In the genomic region with DNA sequence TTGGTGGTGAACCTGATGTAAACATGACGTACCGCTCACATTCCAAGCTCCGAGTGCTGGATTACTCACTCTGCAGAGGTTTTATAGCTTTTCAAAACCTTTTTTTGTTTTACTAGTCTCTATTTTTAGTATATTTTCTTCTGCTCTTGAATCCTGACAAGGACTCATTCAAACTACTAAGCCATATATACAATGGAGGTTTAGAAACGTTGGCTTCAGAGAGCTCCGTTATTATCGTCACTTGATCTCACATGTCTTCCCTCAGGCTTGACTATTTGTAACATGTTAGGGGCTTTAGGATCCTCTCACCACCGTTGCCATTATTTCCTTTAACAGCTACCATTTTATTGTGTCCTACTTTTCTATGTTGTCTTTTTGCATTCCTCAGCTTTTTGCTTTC, we compare ENCODE assay signal across 20 cellular contexts.
DNase-seq lines count a peak whose midpoint lies in the region; ATAC-seq and TF ChIP-seq lines count a peak whose summit lies in the region.
"Had no signal": no experiment of that assay in that cellular context is flagged by ENCODE, and none has a peak within 500 bp of the region (broad histone marks: within the 10 kb centered on the region; RNA-seq: fewer than 3 reads in every experiment).

No MANE protein-coding gene starts in this region.

- no peak for ATAC-seq in GM18867 (IDR thresholded peaks at IDR 0.05; ENCODE audit: unreplicated experiment)
- ATAC-seq in GM21528 (IDR thresholded peaks at IDR 0.05; ENCODE audit: low FRiP score, unreplicated experiment), result no peak
- ATAC-seq: CD8-positive, alpha-beta T cell; GM12878; HCT116 had no signal

- H3K4me3 Mint-ChIP-seq in mesothelial cell of epicardium, result no peak overlapping the region
- H3K4me3 Mint-ChIP-seq: B cell; CD8-positive, alpha-beta T cell; HFFc6 had no signal

- TF ChIP-seq CTCF in mesothelial cell of epicardium (IDR thresholded peaks at IDR 0.05; ENCODE audit: unreplicated experiment), result no peak

- peaks cover 8% of the 10 kb centered on the region for H3K9me3 Mint-ChIP-seq in mesothelial cell of epicardium

- peak overlapping the region; percentile 13 for H3K27ac Mint-ChIP-seq in mesothelial cell of epicardium
- H3K27ac Mint-ChIP-seq: B cell; CD8-positive, alpha-beta T cell; HFFc6 had no signal

- H3K4me1 Mint-ChIP-seq in mesothelial cell of epicardium, result peaks cover 17% of the 10 kb centered on the region
- H3K4me1 Mint-ChIP-seq: B cell had no signal

- H3K36me3 Mint-ChIP-seq in mesothelial cell of epicardium, result no peaks in the 10 kb centered on the region
- H3K36me3 Mint-ChIP-seq: CD8-positive, alpha-beta T cell had no signal

- H3K27me3 Mint-ChIP-seq in mesothelial cell of epicardium (ENCODE audit: low read depth), result no peaks in the 10 kb centered on the region
- H3K27me3 Mint-ChIP-seq: B cell had no signal

- DNase-seq in COLO829 (ENCODE audit: low spot score) (peak; percentile 66), HT1080 (ENCODE audit: low read depth) (peak; percentile 21), amniotic epithelial cell (ENCODE audit: low read depth) (peak; percentile 18), mesothelial cell of epicardium (ENCODE audit: low spot score in 2 of 2, unreplicated experiment in 2 of 2) (no peak), hepatic stellate cell (ENCODE audit: low spot score) (no peak), kidney glomerular epithelial cell (lab: John Stamatoyannopoulos, UW) (no peak)
- DNase-seq: 8988T; CD8-positive, alpha-beta T cell; COR-L47; DMS 273 treated with DMSO at 0.1 percent for 48 hours; DMS53; DND-41; EL; GM23248; HFFc6 had no signal

Comparison
In these comparisons a context has a peak if more than half of its experiments do, and no peak if none do; other contexts are left out.
1. DNase-seq: peak in COLO829 (single experiment), HT1080 (single experiment) and amniotic epithelial cell (single experiment); none in mesothelial cell of epicardium (0 of 2), hepatic stellate cell (single experiment) and kidney glomerular epithelial cell (single experiment).